Comparison of ENCODE assay signal across 12 cellular contexts in genomic region chr6:149323925-149324324, GRCh38. TPM values are rescaled to one million over a fixed set of nuclear protein-coding genes. Genes with fewer than 3 reads are reported as not detected.
DNase-seq lines count a peak whose midpoint lies in the region; ATAC-seq, FAIRE-seq and TF ChIP-seq lines count a peak whose summit lies in the region.
"Had no signal": no experiment of that assay in that cellular context is flagged by ENCODE, and none has a peak within 500 bp of the region (broad histone marks: within the 10 kb centered on the region; RNA-seq: fewer than 3 reads in every experiment).

No MANE protein-coding gene starts in this region.

- H3K4me3 ChIP-seq in CD4-positive, CD25-positive, alpha-beta regulatory T cell (ENCODE audit: low read depth, low read length): peak overlapping the region; percentile 96
- H3K4me3 ChIP-seq in DND-41 (ENCODE audit: low read depth in 1 of 2, low read length in 2 of 2) (no peak overlapping the region), kidney (ENCODE audit: low read length in 2 of 2) (no peak overlapping the region), spleen (no peak overlapping the region)
- H3K4me3 ChIP-seq: suprapubic skin had no signal

- no peak for TF ChIP-seq POLR2A in spleen (IDR thresholded peaks at IDR 0.05)

- H3K27me3 Mint-ChIP-seq in CD4-positive, CD25-positive, alpha-beta regulatory T cell: no peaks in the 10 kb centered on the region
- H3K27me3 Mint-ChIP-seq in activated CD4-positive, alpha-beta memory T cell treated with anti-CD3 and anti-CD28 coated beads for 36 hours: no peaks in the 10 kb centered on the region

- H4K20me1 ChIP-seq in DND-41 (ENCODE audit: insufficient read depth, low read length): peaks cover 63% of the 10 kb centered on the region

- intact Hi-C loops in activated CD4-positive, alpha-beta memory T cell treated with anti-CD3 and anti-CD28 coated beads for 36 hours (cut with micrococcal nuclease): no loop called here
- intact Hi-C loops in kidney (cut with DNase I) (no loop called here), spleen (cut with DNase I; ENCODE audit: low total_unique reads) (no loop called here)

- peak overlapping the region; percentile 69 to 98 (median 83) for H3K4me3 Mint-ChIP-seq in CD4-positive, CD25-positive, alpha-beta regulatory T cell
- H3K4me3 Mint-ChIP-seq in activated CD4-positive, alpha-beta memory T cell treated with anti-CD3 and anti-CD28 coated beads for 36 hours: peak overlapping the region; percentile 33

- H3K27ac ChIP-seq in CD4-positive, CD25-positive, alpha-beta regulatory T cell (ENCODE audit: insufficient read depth, low read length, poor library complexity, severe bottlenecking): peak overlapping the region; percentile 94
- no peak overlapping the region for H3K27ac ChIP-seq in DND-41 (ENCODE audit: low read length)
- H3K27ac ChIP-seq in kidney (ENCODE audit: low read depth in 2 of 2, low read length in 2 of 2): no peak overlapping the region
- peak overlapping the region in 1 of 8 donors; percentile 1 for H3K27ac ChIP-seq in spleen
- H3K27ac ChIP-seq: suprapubic skin had no signal

- POLR2A ChIA-PET in activated CD4-positive, alpha-beta memory T cell treated with anti-CD3 and anti-CD28 coated beads for 36 hours (lab: Charles Lee): interaction anchor here (1.3 to 3.4 kb wide), 4 partner anchors 11 to 134 kb away, joined by 3 to 15 read pairs (median 4); no protein-coding TSS in a partner anchor

- H3K4me1 Mint-ChIP-seq in CD4-positive, CD25-positive, alpha-beta regulatory T cell: peaks cover 45 to 86% (median 64%) of the 10 kb centered on the region in 4 donors
- peaks cover 75% of the 10 kb centered on the region for H3K4me1 Mint-ChIP-seq in activated CD4-positive, alpha-beta memory T cell treated with anti-CD3 and anti-CD28 coated beads for 36 hours (ENCODE audit: low read depth)

- H3K9me3 Mint-ChIP-seq in CD4-positive, CD25-positive, alpha-beta regulatory T cell: no peaks in the 10 kb centered on the region
- H3K9me3 Mint-ChIP-seq in activated CD4-positive, alpha-beta memory T cell treated with anti-CD3 and anti-CD28 coated beads for 36 hours: no peaks in the 10 kb centered on the region

- no peaks in the 10 kb centered on the region for H3K36me3 Mint-ChIP-seq in CD4-positive, CD25-positive, alpha-beta regulatory T cell
- H3K36me3 Mint-ChIP-seq in activated CD4-positive, alpha-beta memory T cell treated with anti-CD3 and anti-CD28 coated beads for 36 hours: peaks cover 40% of the 10 kb centered on the region

- TF ChIP-seq CTCF in DND-41 (IDR thresholded peaks at IDR 0.05; ENCODE audit: borderline replicate concordance, extremely low read depth, low read length, poor library complexity, severe bottlenecking) (no peak), kidney (IDR thresholded peaks at IDR 0.05; ENCODE audit: borderline replicate concordance, extremely low read depth, insufficient read depth) (no peak), spleen (IDR thresholded peaks at IDR 0.05 in 8 of 11, conservative IDR thresholded peaks at IDR 0.05 in 3 of 11) (no peak)

- no peak for ATAC-seq in CD4-positive, CD25-positive, alpha-beta regulatory T cell (ENCODE audit: low read depth in 2 of 2)
- ATAC-seq in DND-41 (ENCODE audit: insufficient read depth, low read depth) (no peak), HG03571 (IDR thresholded peaks at IDR 0.05; ENCODE audit: unreplicated experiment) (no peak), HG02852 (IDR thresholded peaks at IDR 0.05; ENCODE audit: unreplicated experiment) (no peak)
- ATAC-seq: HCT116 had no signal

- peaks cover 95% of the 10 kb centered on the region for H3K4me1 ChIP-seq in CD4-positive, CD25-positive, alpha-beta regulatory T cell (ENCODE audit: control insufficient read depth, insufficient read depth, low read length, poor library complexity, severe bottlenecking)
- H3K4me1 ChIP-seq in DND-41 (ENCODE audit: insufficient read depth, low read length): peaks cover 69% of the 10 kb centered on the region
- peaks cover 13 to 18% of the 10 kb centered on the region in 2 donors for H3K4me1 ChIP-seq in kidney (ENCODE audit: control insufficient read depth in 1 of 2, insufficient read depth in 1 of 2, low read depth in 1 of 2, low read length in 2 of 2)
- peaks cover 46 to 100% (median 87%) of the 10 kb centered on the region in 6 donors for H3K4me1 ChIP-seq in spleen

- CTCF ChIA-PET in activated CD4-positive, alpha-beta memory T cell treated with anti-CD3 and anti-CD28 coated beads for 36 hours (lab: Charles Lee): interaction anchor here (1.4 to 3.9 kb wide), 2 partner anchors 108 to 297 kb away, joined by 3 to 12 read pairs; no protein-coding TSS in a partner anchor

- H3K4me2 ChIP-seq in DND-41 (ENCODE audit: insufficient read depth, low read length): peak overlapping the region; percentile 1; the same call in 1 of the 2 replicates

- peak; percentile 21 for FAIRE-seq in kidney (lab: Jason Lieb, UNC)

- H3K9me3 ChIP-seq in CD4-positive, CD25-positive, alpha-beta regulatory T cell (ENCODE audit: control insufficient read depth in 2 of 2, low read length in 2 of 2): no peaks in the 10 kb centered on the region
- no peaks in the 10 kb centered on the region for H3K9me3 ChIP-seq in DND-41 (ENCODE audit: insufficient read depth, low read length, severe bottlenecking)
- no peaks in the 10 kb centered on the region for H3K9me3 ChIP-seq in kidney (ENCODE audit: control insufficient read depth in 1 of 2, low read length in 2 of 2)
- no peaks in the 10 kb centered on the region for H3K9me3 ChIP-seq in spleen
- H3K9me3 ChIP-seq: suprapubic skin had no signal

- peaks cover 2% of the 10 kb centered on the region for H3K36me3 ChIP-seq in CD4-positive, CD25-positive, alpha-beta regulatory T cell (ENCODE audit: control insufficient read depth, insufficient read depth, low read length)
- H3K36me3 ChIP-seq in DND-41 (ENCODE audit: insufficient read depth, low read length): no peaks in the 10 kb centered on the region; the same call in 1 of the 2 replicates
- H3K36me3 ChIP-seq in kidney (ENCODE audit: control insufficient read depth in 1 of 2, insufficient read depth in 2 of 2, low read length in 2 of 2): no peaks in the 10 kb centered on the region
- H3K36me3 ChIP-seq in spleen: no peaks in the 10 kb centered on the region
- H3K36me3 ChIP-seq: suprapubic skin had no signal

- peak in 1 of 3 donors; percentile 38 for DNase-seq in CD4-positive, CD25-positive, alpha-beta regulatory T cell
- DNase-seq in DND-41 (no peak), kidney (no peak), spleen (no peak)
- DNase-seq in activated CD4-positive, alpha-beta memory T cell treated with anti-CD3 and anti-CD28 coated beads for 36 hours: no peak
- DNase-seq in activated CD8-positive, alpha-beta memory T cell treated with anti-CD3 and anti-CD28 coated beads for 24 hours: no peak
- DNase-seq: MV-4-11, NCI-H2171 treated with DMSO at 0.1 percent for 48 hours had no signal

- no peak overlapping the region for H2AFZ ChIP-seq in DND-41 (ENCODE audit: low read depth, low read length)

- H3K27ac Mint-ChIP-seq in CD4-positive, CD25-positive, alpha-beta regulatory T cell: peak overlapping the region; percentile 24 to 93 (median 47)
- H3K27ac Mint-ChIP-seq in activated CD4-positive, alpha-beta memory T cell treated with anti-CD3 and anti-CD28 coated beads for 36 hours: peak overlapping the region; percentile 97

- no peaks in the 10 kb centered on the region for H3K27me3 ChIP-seq in CD4-positive, CD25-positive, alpha-beta regulatory T cell (ENCODE audit: control insufficient read depth, insufficient read depth, low read length)
- no peaks in the 10 kb centered on the region for H3K27me3 ChIP-seq in DND-41 (ENCODE audit: insufficient read depth, low read length, poor library complexity)
- H3K27me3 ChIP-seq in spleen (replicated peaks in 1 of 7): no peaks in the 10 kb centered on the region
- H3K27me3 ChIP-seq: suprapubic skin had no signal

- H3K9ac ChIP-seq in DND-41 (ENCODE audit: low read depth, low read length) (no peak overlapping the region), kidney (ENCODE audit: low read length in 2 of 2) (no peak overlapping the region)

- WGBS in spleen, 5 donors: 51 to 70% (median 64%) methylated on average over 2 of the region's 2 CpGs

- peaks cover 100% of the 10 kb centered on the region for H3K79me2 ChIP-seq in DND-41 (ENCODE audit: insufficient read depth, low read length)

RNA-seq across cellular contexts. Expression of gene TAB2, which starts 6.4 kb away (rescaled TPM):
- total RNA-seq in CD4-positive, CD25-positive, alpha-beta regulatory T cell: 180 TPM
- 10 to 100 TPM; 21.6 to 26.8 (median 22.0) TPM for polyA plus RNA-seq in CD4-positive, CD25-positive, alpha-beta regulatory T cell
- 10 to 100 TPM; 92.0 to 92.9 TPM for total RNA-seq in activated CD4-positive, alpha-beta memory T cell treated with anti-CD3 and anti-CD28 coated beads for 36 hours
- total RNA-seq in kidney: 50.1 TPM
- polyA plus RNA-seq in kidney (ENCODE audit: insufficient read depth, low read depth, low replicate concordance): 23.2 TPM
- 10 to 100 TPM; 62.4 to 84.1 (median 73.0) TPM for total RNA-seq in spleen
- 10 to 100 TPM; 15.4 to 21.5 (median 16.4) TPM for polyA plus RNA-seq in spleen
